Comparison of ENCODE assay signal across 9 cellular contexts in genomic region chr3:197478746-197479668, GRCh38.
DNase-seq lines count a peak whose midpoint lies in the region; ATAC-seq, FAIRE-seq and TF ChIP-seq lines count a peak whose summit lies in the region.
"Had no signal": no experiment of that assay in that cellular context is flagged by ENCODE, and none has a peak within 500 bp of the region (broad histone marks: within the 10 kb centered on the region; RNA-seq: fewer than 3 reads in every experiment).

No MANE protein-coding gene starts in this region.

- CTCF ChIA-PET in RWPE1 (lab: Yijun Ruan, JAX), result interaction anchor here (0.6 kb wide), 1 partner anchor 292 kb away, joined by 4 read pairs; no protein-coding TSS in a partner anchor
- CTCF ChIA-PET in CD4-positive, alpha-beta T cell (lab: Charles Lee), result no interaction called here

- no peaks in the 10 kb centered on the region for H3K9me3 Mint-ChIP-seq in CD4-positive, alpha-beta T cell
- H3K9me3 Mint-ChIP-seq: dendritic cell treated with granulocyte-macrophage colony-stimulating factor and Interleukin-4, amounts not matched to agents 40 ng/mL and 50 ng/mL, for 4 days had no signal

- H3K4me1 ChIP-seq in skeletal muscle satellite cell (ENCODE audit: control insufficient read depth, insufficient read depth, low read length), result peaks cover 25% of the 10 kb centered on the region
- H3K4me1 ChIP-seq in kidney (ENCODE audit: control insufficient read depth in 1 of 2, insufficient read depth in 1 of 2, low read depth in 1 of 2, low read length in 2 of 2), result no peaks in the 10 kb centered on the region

- intact Hi-C loops in CD4-positive, alpha-beta T cell (cut with DNase I, micrococcal nuclease), result no loop called here
- intact Hi-C loops in kidney (cut with DNase I), result no loop called here

- H3K4me3 ChIP-seq in skeletal muscle satellite cell (ENCODE audit: low read length) (peak overlapping the region; percentile 22), kidney (ENCODE audit: low read length in 2 of 2) (no peak overlapping the region)

- H3K27ac ChIP-seq in RWPE1 (peak overlapping the region; percentile 75), kidney (ENCODE audit: low read depth in 2 of 2, low read length in 2 of 2) (no peak overlapping the region)
- H3K27ac ChIP-seq in CD4-positive, alpha-beta T cell (ENCODE audit: low read depth, low read length), result no peak overlapping the region

- POLR2A ChIA-PET in RWPE1 (lab: Yijun Ruan, JAX; ENCODE audit: low non-redundant PET), result no interaction called here
- POLR2A ChIA-PET in CD4-positive, alpha-beta T cell (lab: Charles Lee), result no interaction called here

- H3K4me3 Mint-ChIP-seq in CD4-positive, alpha-beta T cell, result no peak overlapping the region
- H3K4me3 Mint-ChIP-seq: dendritic cell treated with granulocyte-macrophage colony-stimulating factor and Interleukin-4, amounts not matched to agents 40 ng/mL and 50 ng/mL, for 4 days had no signal

- no peaks in the 10 kb centered on the region for H3K9me3 ChIP-seq in skeletal muscle satellite cell (replicated peaks; ENCODE audit: low read length)
- H3K9me3 ChIP-seq in CD4-positive, alpha-beta T cell (ENCODE audit: control insufficient read depth, low read length), result no peaks in the 10 kb centered on the region
- no peaks in the 10 kb centered on the region for H3K9me3 ChIP-seq in kidney (ENCODE audit: control insufficient read depth in 1 of 2, low read length in 2 of 2)

- peaks cover 20% of the 10 kb centered on the region for H3K27me3 Mint-ChIP-seq in CD4-positive, alpha-beta T cell

- no peaks in the 10 kb centered on the region for H3K4me1 Mint-ChIP-seq in CD4-positive, alpha-beta T cell (ENCODE audit: low read depth)

- no peaks in the 10 kb centered on the region for H3K36me3 Mint-ChIP-seq in CD4-positive, alpha-beta T cell (ENCODE audit: low read depth)

- H3K9ac ChIP-seq in skeletal muscle satellite cell (ENCODE audit: low read depth, low read length) (peak overlapping the region; percentile 76), kidney (ENCODE audit: low read length in 2 of 2) (no peak overlapping the region)

- DNase-seq in HT-29 (ENCODE audit: low spot score) (peak; percentile 23), RWPE1 (ENCODE audit: low spot score) (peak; percentile 70), fibroblast of peridontal ligament (ENCODE audit: extremely low read depth) (peak; percentile 53), kidney (no peak), GM19238 (ENCODE audit: insufficient read length, low spot score) (no peak)
- no peak for DNase-seq in CD4-positive, alpha-beta T cell
- DNase-seq: NCI-H1092 had no signal

- no peak for FAIRE-seq in kidney (lab: Jason Lieb, UNC)

- TF ChIP-seq CTCF in RWPE1 (conservative IDR thresholded peaks at IDR 0.05; ENCODE audit: low read depth), result no peak
- no peak for TF ChIP-seq CTCF in CD4-positive, alpha-beta T cell (IDR thresholded peaks at IDR 0.05)
- TF ChIP-seq CTCF in kidney (IDR thresholded peaks at IDR 0.05; ENCODE audit: borderline replicate concordance, extremely low read depth, insufficient read depth), result no peak

- no peaks in the 10 kb centered on the region for H3K27me3 ChIP-seq in skeletal muscle satellite cell (ENCODE audit: control insufficient read depth, insufficient read depth, low read length)
- H3K27me3 ChIP-seq in CD4-positive, alpha-beta T cell (ENCODE audit: control insufficient read depth, insufficient read depth, low read length), result no peaks in the 10 kb centered on the region

- ATAC-seq in CD4-positive, alpha-beta T cell (ENCODE audit: poor library complexity), result no peak

- H3K4me2 ChIP-seq in skeletal muscle satellite cell (ENCODE audit: low read length), result peak overlapping the region; percentile 55

- no peaks in the 10 kb centered on the region for H3K36me3 ChIP-seq in skeletal muscle satellite cell (ENCODE audit: insufficient read depth, low read length)
- no peaks in the 10 kb centered on the region for H3K36me3 ChIP-seq in kidney (ENCODE audit: control insufficient read depth in 1 of 2, insufficient read depth in 2 of 2, low read length in 2 of 2)

- no peak overlapping the region for H3K27ac Mint-ChIP-seq in CD4-positive, alpha-beta T cell
- H3K27ac Mint-ChIP-seq: dendritic cell treated with granulocyte-macrophage colony-stimulating factor and Interleukin-4, amounts not matched to agents 40 ng/mL and 50 ng/mL, for 4 days had no signal

Comparison
In these comparisons a context has a peak if more than half of its experiments do, and no peak if none do; other contexts are left out.
1. DNase-seq: peak in HT-29 (single experiment), RWPE1 (single experiment) and fibroblast of peridontal ligament (single experiment); none in CD4-positive, alpha-beta T cell (0 of 10), kidney (single experiment) and GM19238 (single experiment).